ENCODE assay signal across 10 cellular contexts in genomic region chr1:22318279-22318983, GRCh38.
DNase-seq lines count a peak whose midpoint lies in the region; ATAC-seq lines count a peak whose summit lies in the region.
"Had no signal": no experiment of that assay in that cellular context is flagged by ENCODE, and none has a peak within 500 bp of the region (broad histone marks: within the 10 kb centered on the region; RNA-seq: fewer than 3 reads in every experiment).

No MANE protein-coding gene starts in this region.

- ATAC-seq in GM21825 (IDR thresholded peaks at IDR 0.05; ENCODE audit: unreplicated experiment) = no peak

- DNase-seq in NCI-H524 (lab: John Stamatoyannopoulos, UW) (peak; percentile 66 to 81), NCI-H524 treated with DMSO at 0.1 percent for 48 hours (lab: John Stamatoyannopoulos, UW) (no peak), NCI-H446 (lab: John Stamatoyannopoulos, UW) (peak; percentile 23 to 65), globus pallidus (ENCODE audit: low spot score) (peak; percentile 5), retina (peak; percentile 89), GM03348 (ENCODE audit: low spot score) (no peak)
- no peak for DNase-seq in activated T-cell treated with anti-CD3 and anti-CD28 coated beads, Interleukin-2, amount 50 U/mL, for 1 hour
- DNase-seq: activated B cell treated with CpG ODN at 0.5 μM for 24 hours; stimulated activated CD4-positive, alpha-beta T cell treated with anti-CD3 and anti-CD28 coated beads, Interleukin-12 subunit alpha, Interleukin-12 subunit beta, amount 100 ng/mL, for 4 hours had no signal

Comparison
In these comparisons a context has a peak if more than half of its experiments do, and no peak if none do; other contexts are left out.
1. DNase-seq: peak in NCI-H524 (2 of 2), NCI-H446 (2 of 2), globus pallidus (single experiment) and retina (single experiment); none in NCI-H524 treated with DMSO at 0.1 percent for 48 hours (single experiment), activated T-cell treated with anti-CD3 and anti-CD28 coated beads, Interleukin-2, amount 50 U/mL, for 1 hour (single experiment) and GM03348 (single experiment).